In the genomic region with DNA sequence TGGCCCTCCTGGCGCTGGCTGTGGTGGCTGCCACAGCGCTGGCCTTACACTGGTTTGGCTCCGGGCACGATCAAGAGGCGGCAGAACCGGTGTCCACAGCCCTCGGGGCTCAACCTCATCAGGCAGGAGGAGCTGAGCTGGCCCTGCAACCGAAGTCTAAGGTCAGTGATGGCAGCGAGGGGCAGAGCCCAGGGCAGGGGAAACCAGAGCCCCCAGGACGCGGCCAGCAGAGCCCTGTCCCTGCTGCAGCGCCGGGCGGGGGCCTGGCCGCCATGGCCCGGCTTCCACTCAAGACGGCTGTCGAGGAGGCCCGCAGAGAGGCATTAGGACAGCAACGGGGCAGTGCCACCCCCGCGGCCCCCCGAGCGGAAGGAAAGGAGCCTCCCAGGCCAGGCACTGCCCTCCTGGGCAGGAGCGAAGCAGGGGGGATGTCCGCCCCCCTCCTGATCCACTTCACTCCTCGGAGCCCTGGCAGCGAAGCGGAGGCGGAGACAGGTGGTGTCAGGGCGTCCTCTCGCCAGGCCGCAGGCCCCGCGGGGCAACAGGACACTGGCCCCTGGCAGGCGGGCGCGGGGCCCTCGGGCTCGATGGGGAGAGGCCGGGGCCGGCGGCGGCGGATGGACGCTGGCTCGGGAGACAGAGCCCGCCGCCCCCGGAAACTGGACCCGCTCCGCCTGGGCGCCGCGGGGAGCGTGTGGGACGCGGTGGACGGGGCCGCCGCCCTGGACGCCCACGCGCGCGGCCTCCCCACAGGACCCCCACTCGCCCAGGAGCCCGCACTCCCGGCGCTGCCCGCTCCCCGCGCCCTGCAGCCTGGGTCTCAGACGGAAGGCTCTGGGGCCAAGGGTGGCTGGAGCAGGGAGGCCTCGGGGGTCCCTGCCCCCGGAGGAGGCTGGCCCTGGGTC, we compare ENCODE assay signal across 16 cellular contexts. TPM values are rescaled to one million over a fixed set of nuclear protein-coding genes. Genes with fewer than 3 reads are reported as not detected.
A peak's percentile ranks its signal among the peaks of the same experiment; 100 is the strongest.
DNase-seq lines count a peak whose midpoint lies in the region; ATAC-seq and TF ChIP-seq lines count a peak whose summit lies in the region.
"Had no signal": no experiment of that assay in that cellular context is flagged by ENCODE, and none has a peak within 500 bp of the region (broad histone marks: within the 10 kb centered on the region; RNA-seq: fewer than 3 reads in every experiment).

No MANE protein-coding gene starts in this region.

- H3K4me3 Mint-ChIP-seq in CD8-positive, alpha-beta memory T cell, result peak overlapping the region in 5 of 7 donors; percentile 19 to 85 (median 51)
- H3K4me3 Mint-ChIP-seq in activated naive CD8-positive, alpha-beta T cell, result no peak overlapping the region

- H3K27me3 Mint-ChIP-seq in CD8-positive, alpha-beta memory T cell, result no peaks in the 10 kb centered on the region
- H3K27me3 Mint-ChIP-seq in activated naive CD8-positive, alpha-beta T cell, result no peaks in the 10 kb centered on the region

- peaks cover 0 to 2% (median 0%) of the 10 kb centered on the region in 3 donors for H3K36me3 Mint-ChIP-seq in CD8-positive, alpha-beta memory T cell
- no peaks in the 10 kb centered on the region for H3K36me3 Mint-ChIP-seq in activated naive CD8-positive, alpha-beta T cell

- H3K36me3 ChIP-seq in CD8-positive, alpha-beta memory T cell (ENCODE audit: insufficient read depth, low read length), result no peaks in the 10 kb centered on the region
- H3K36me3 ChIP-seq in lower lobe of right lung, result no peaks in the 10 kb centered on the region
- H3K36me3 ChIP-seq: cardiac muscle cell, prostate gland, transverse colon had no signal

- TF ChIP-seq CTCF in lower lobe of right lung (IDR thresholded peaks at IDR 0.05), result no peak

- no peak for ATAC-seq in lower lobe of right lung
- ATAC-seq in HG02642 (IDR thresholded peaks at IDR 0.05; ENCODE audit: poor library complexity, unreplicated experiment), result no peak
- ATAC-seq in GM21423 (IDR thresholded peaks at IDR 0.05; ENCODE audit: unreplicated experiment), result no peak

- H3K27ac ChIP-seq in CD8-positive, alpha-beta memory T cell (ENCODE audit: low read depth, low read length), result no peak overlapping the region
- H3K27ac ChIP-seq in lower lobe of right lung, result no peak overlapping the region
- H3K27ac ChIP-seq: cardiac muscle cell, prostate gland, transverse colon had no signal

- peaks cover 53% of the 10 kb centered on the region for H3K4me1 ChIP-seq in CD8-positive, alpha-beta memory T cell (ENCODE audit: insufficient read depth, low read length)
- H3K4me1 ChIP-seq in lower lobe of right lung, result peaks cover 44% of the 10 kb centered on the region
- H3K4me1 ChIP-seq: prostate gland had no signal

- CTCF ChIA-PET in CD8-positive, alpha-beta memory T cell (lab: Charles Lee), result interaction anchor here (1.3 to 5.8 kb wide), 7 partner anchors 9 to 52 kb away, joined by 3 to 86 read pairs (median 11); partner anchors contain the start of genes SCO2, SYCE3 and TYMP

- H3K27me3 ChIP-seq in CD8-positive, alpha-beta memory T cell (ENCODE audit: insufficient read depth, low read length, poor library complexity, severe bottlenecking), result no peaks in the 10 kb centered on the region
- H3K27me3 ChIP-seq in lower lobe of right lung (ENCODE audit: low read depth), result peaks cover 43% of the 10 kb centered on the region

- DNase-seq in AG20443 (ENCODE audit: low spot score) (peak; percentile 9), lower lobe of right lung (peak; percentile 45), C1 segment of cervical spinal cord (lab: John Stamatoyannopoulos, UW) (no peak)
- DNase-seq in CD8-positive, alpha-beta memory T cell, result peak in 1 of 5 donors; percentile 45
- DNase-seq: activated T-cell treated with anti-CD3 and anti-CD28 coated beads, Interleukin-2, amount 50 U/mL, for 1 hour; NCI-H1105 treated with DMSO at 0.1 percent for 48 hours; NCI-H226; stimulated activated CD4-positive, alpha-beta T cell treated with anti-CD3 and anti-CD28 coated beads, Interleukin-15, amount 100 ng/mL, for 24 hours; transverse colon had no signal

- H3K4me3 ChIP-seq in CD8-positive, alpha-beta memory T cell (ENCODE audit: low read length), result no peak overlapping the region
- no peak overlapping the region for H3K4me3 ChIP-seq in lower lobe of right lung
- H3K4me3 ChIP-seq: cardiac muscle cell, prostate gland, transverse colon had no signal

- peak overlapping the region in 5 of 8 donors; percentile 10 to 99 (median 82) for H3K27ac Mint-ChIP-seq in CD8-positive, alpha-beta memory T cell
- peak overlapping the region; percentile 68 for H3K27ac Mint-ChIP-seq in activated naive CD8-positive, alpha-beta T cell

- intact Hi-C loops in lower lobe of right lung (cut with DNase I), result no loop called here

- no peaks in the 10 kb centered on the region for H3K9me3 ChIP-seq in CD8-positive, alpha-beta memory T cell (ENCODE audit: low read length)
- no peaks in the 10 kb centered on the region for H3K9me3 ChIP-seq in lower lobe of right lung
- H3K9me3 ChIP-seq: prostate gland, transverse colon had no signal

- peaks cover 36 to 58% (median 43%) of the 10 kb centered on the region in 3 donors for H3K4me1 Mint-ChIP-seq in CD8-positive, alpha-beta memory T cell
- peaks cover 49% of the 10 kb centered on the region for H3K4me1 Mint-ChIP-seq in activated naive CD8-positive, alpha-beta T cell (ENCODE audit: low read depth)

- H3K9me3 Mint-ChIP-seq in CD8-positive, alpha-beta memory T cell, result no peaks in the 10 kb centered on the region
- no peaks in the 10 kb centered on the region for H3K9me3 Mint-ChIP-seq in activated naive CD8-positive, alpha-beta T cell (ENCODE audit: low read depth)

- POLR2A ChIA-PET in CD8-positive, alpha-beta memory T cell (lab: Charles Lee), result interaction anchor here (0.6 to 2.4 kb wide), 6 partner anchors 7 to 74 kb away, joined by 3 to 36 read pairs (median 15); partner anchors contain the start of genes LMF2, NCAPH2 and SCO2

RNA-seq across cellular contexts. Expression of gene KLHDC7B, which starts 0.9 kb away (rescaled TPM):
- 1 to 10 TPM; 5.1 to 6.2 TPM for total RNA-seq in CD8-positive, alpha-beta memory T cell
- 8.1 TPM for polyA plus RNA-seq in CD8-positive, alpha-beta memory T cell
- 0.77 TPM for total RNA-seq in lower lobe of right lung
- total RNA-seq: G401 had no signal

RNA-seq across cellular contexts. Expression of gene SYCE3, which starts 16.1 kb away (rescaled TPM):
- total RNA-seq in CD8-positive, alpha-beta memory T cell, result not detected
- not detected for polyA plus RNA-seq in CD8-positive, alpha-beta memory T cell
- total RNA-seq in lower lobe of right lung, result not detected
- total RNA-seq: cardiac muscle cell, G401, SK-MEL-5, transverse colon had no signal
- polyA plus RNA-seq: cardiac muscle cell had no signal

RNA-seq across cellular contexts. Expression of gene TYMP, which starts 16.8 kb away (rescaled TPM):
- total RNA-seq in CD8-positive, alpha-beta memory T cell, result 10 to 100 TPM; 86.1 to 93.6 TPM
- polyA plus RNA-seq in CD8-positive, alpha-beta memory T cell, result 17.5 TPM
- total RNA-seq in lower lobe of right lung, result 151 TPM

RNA-seq across cellular contexts. Expression of gene SCO2, which starts 21.2 kb away (rescaled TPM):
- total RNA-seq in CD8-positive, alpha-beta memory T cell, result 1 to 10 TPM; 2.4 to 3.5 TPM
- 6.5 TPM for polyA plus RNA-seq in CD8-positive, alpha-beta memory T cell
- total RNA-seq in lower lobe of right lung, result 4.9 TPM
- total RNA-seq: cardiac muscle cell had no signal

RNA-seq across cellular contexts. Expression of gene CPT1B, which starts 31.6 kb away (rescaled TPM):
- total RNA-seq in CD8-positive, alpha-beta memory T cell, result 10 to 100 TPM; 43.6 to 45.0 TPM
- 0.40 TPM for polyA plus RNA-seq in CD8-positive, alpha-beta memory T cell
- 12.6 TPM for total RNA-seq in lower lobe of right lung

Comparison
In these comparisons a context has a peak if more than half of its experiments do, and no peak if none do; other contexts are left out.
1. DNase-seq: peak in AG20443 (single experiment) and lower lobe of right lung (single experiment); none in C1 segment of cervical spinal cord (0 of 14).